In the genomic region with DNA sequence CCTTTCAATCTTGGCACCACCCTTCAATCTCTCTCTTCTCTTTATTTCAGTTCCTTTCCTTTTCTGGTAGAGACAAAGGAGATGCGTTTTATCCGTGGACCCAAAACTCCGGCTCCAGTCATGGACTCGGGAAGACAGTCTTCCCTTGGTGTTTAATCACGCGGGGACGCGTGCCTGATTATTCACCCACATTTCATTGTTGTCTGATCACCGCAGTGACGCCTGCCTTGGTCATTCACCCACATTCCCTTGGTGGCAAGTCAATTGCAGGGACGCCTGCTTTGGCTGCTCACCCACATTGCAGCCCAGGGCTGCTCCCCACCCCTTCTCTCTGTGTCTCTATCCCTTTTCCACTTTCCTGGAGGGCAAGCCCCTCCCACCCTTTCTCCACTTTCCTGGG, we compare ENCODE assay signal across 9 cellular contexts. TPM values are rescaled to one million over a fixed set of nuclear protein-coding genes. Genes with fewer than 3 reads are reported as not detected.
"Had no signal": no experiment of that assay in that cellular context is flagged by ENCODE, and none has a peak within 500 bp of the region (broad histone marks: within the 10 kb centered on the region; RNA-seq: fewer than 3 reads in every experiment).

No MANE protein-coding gene starts in this region.

RNA-seq across cellular contexts. Expression of a gene that starts 7.5 kb away (rescaled TPM):
- total RNA-seq: activated CD8-positive, alpha-beta memory T cell treated with anti-CD3 and anti-CD28 coated beads for 36 hours; ascending aorta; psoas muscle; right lobe of liver; spleen; stomach had no signal

RNA-seq across cellular contexts. Expression of a gene that starts 34.1 kb away (rescaled TPM):
- total RNA-seq: activated CD8-positive, alpha-beta memory T cell treated with anti-CD3 and anti-CD28 coated beads for 36 hours; ascending aorta; cardiac septum; mesenteric fat pad; psoas muscle; testis had no signal
